Comparison of ENCODE assay signal across 29 cellular contexts in the genomic region with DNA sequence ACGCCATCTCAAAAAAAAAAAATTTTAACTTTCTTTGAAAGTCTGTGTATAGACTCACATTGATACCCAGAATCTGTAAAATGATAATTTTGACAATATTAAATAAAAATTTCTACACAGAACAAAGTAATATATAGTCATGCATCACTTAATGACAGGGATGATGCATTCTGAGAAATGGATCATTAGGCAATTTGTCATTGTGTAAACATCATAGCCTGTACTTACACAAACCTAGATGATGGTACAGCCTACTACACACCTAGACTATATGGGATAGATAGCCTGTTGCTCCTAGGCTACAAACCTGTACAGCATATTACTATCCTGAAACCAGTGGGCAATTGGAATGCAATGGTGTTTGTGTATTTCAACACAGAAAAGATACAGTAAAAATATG.
A peak's percentile ranks its signal among the peaks of the same experiment; 100 is the strongest.
DNase-seq lines count a peak whose midpoint lies in the region; ATAC-seq, FAIRE-seq and TF ChIP-seq lines count a peak whose summit lies in the region.
"Had no signal": no experiment of that assay in that cellular context is flagged by ENCODE, and none has a peak within 500 bp of the region (broad histone marks: within the 10 kb centered on the region; RNA-seq: fewer than 3 reads in every experiment).

No MANE protein-coding gene starts in this region.

- TF ChIP-seq CTCF in PC-3 (conservative IDR thresholded peaks at IDR 0.05; ENCODE audit: low read depth, low read length) (no peak), bronchial epithelial cell (IDR thresholded peaks at IDR 0.05; ENCODE audit: insufficient read depth, low read length, severe bottlenecking) (no peak), Caco-2 (IDR thresholded peaks at IDR 0.05; ENCODE audit: insufficient read depth in 1 of 2, low read depth in 1 of 2, low read length in 1 of 2, severe bottlenecking in 1 of 2, unreplicated experiment in 1 of 2) (no peak)

- CTCF ChIA-PET in PC-3 (lab: Charles Lee): no interaction called here
- CTCF ChIA-PET in Caco-2 (lab: Charles Lee): no interaction called here

- H3K27ac Mint-ChIP-seq in naive thymus-derived CD8-positive, alpha-beta T cell: no peak overlapping the region
- H3K27ac Mint-ChIP-seq in Caco-2 (ENCODE audit: unreplicated experiment): no peak overlapping the region
- H3K27ac Mint-ChIP-seq: CD14-positive monocyte; CD4-positive, alpha-beta memory T cell; CD4-positive, CD25-positive, alpha-beta regulatory T cell; CD8-positive, alpha-beta memory T cell had no signal

- H3K9me3 Mint-ChIP-seq in naive thymus-derived CD8-positive, alpha-beta T cell: no peaks in the 10 kb centered on the region
- no peaks in the 10 kb centered on the region for H3K9me3 Mint-ChIP-seq in Caco-2 (ENCODE audit: unreplicated experiment)
- H3K9me3 Mint-ChIP-seq: CD4-positive, CD25-positive, alpha-beta regulatory T cell; CD8-positive, alpha-beta memory T cell had no signal

- no peaks in the 10 kb centered on the region for H3K27me3 ChIP-seq in PC-3 (ENCODE audit: low read length)
- no peaks in the 10 kb centered on the region for H3K27me3 ChIP-seq in bronchial epithelial cell (ENCODE audit: control insufficient read depth, insufficient read depth, low read length)
- H3K27me3 ChIP-seq in Caco-2 (replicated peaks; ENCODE audit: control insufficient read depth, insufficient read depth, low read length): no peaks in the 10 kb centered on the region
- H3K27me3 ChIP-seq: BE2C, BLaER1 had no signal

- POLR2A ChIA-PET in PC-3 (lab: Charles Lee; ENCODE audit: unreplicated experiment) (no interaction called here), Caco-2 (lab: Charles Lee) (no interaction called here)
- POLR2A ChIA-PET in naive thymus-derived CD8-positive, alpha-beta T cell (lab: Charles Lee): no interaction called here

- H3K27me3 Mint-ChIP-seq in naive thymus-derived CD8-positive, alpha-beta T cell: no peaks in the 10 kb centered on the region
- H3K27me3 Mint-ChIP-seq in Caco-2 (ENCODE audit: insufficient read depth, unreplicated experiment): no peaks in the 10 kb centered on the region
- H3K27me3 Mint-ChIP-seq: CD4-positive, alpha-beta memory T cell; CD4-positive, CD25-positive, alpha-beta regulatory T cell; CD8-positive, alpha-beta memory T cell had no signal

- no peaks in the 10 kb centered on the region for H3K9me2 ChIP-seq in PC-3 (replicated peaks; ENCODE audit: low read length)

- H3K4me3 Mint-ChIP-seq in naive thymus-derived CD8-positive, alpha-beta T cell: no peak overlapping the region
- no peak overlapping the region for H3K4me3 Mint-ChIP-seq in Caco-2 (ENCODE audit: unreplicated experiment)
- H3K4me3 Mint-ChIP-seq: CD14-positive monocyte; CD4-positive, alpha-beta memory T cell; CD4-positive, CD25-positive, alpha-beta regulatory T cell; CD8-positive, alpha-beta memory T cell had no signal

- H3K27ac ChIP-seq in PC-3 (ENCODE audit: low read length): no peak overlapping the region
- H3K27ac ChIP-seq: BLaER1 had no signal

- H3K4me3 ChIP-seq in PC-3 (ENCODE audit: low read length) (no peak overlapping the region), bronchial epithelial cell (ENCODE audit: low read depth, low read length) (no peak overlapping the region), Caco-2 (ENCODE audit: low read depth, low read length) (no peak overlapping the region)
- H3K4me3 ChIP-seq: BLaER1, GM12878 had no signal

- DNase-seq in NCI-H69 (lab: John Stamatoyannopoulos, UW) (peak; percentile 9), PC-3 (peak; percentile 45), bronchial epithelial cell (ENCODE audit: low read depth) (peak; percentile 67), kidney tubule cell (ENCODE audit: low spot score) (peak; percentile 20), DMS153 treated with DMSO at 0.1 percent for 48 hours (lab: John Stamatoyannopoulos, UW; ENCODE audit: unreplicated experiment) (no peak), Caco-2 (no peak)
- no peak for DNase-seq in naive thymus-derived CD8-positive, alpha-beta T cell
- DNase-seq: 8988T; ACHN; BE2C; C1 segment of cervical spinal cord; Calu3; CD4-positive, alpha-beta memory T cell; CD4-positive, CD25-positive, alpha-beta regulatory T cell; CD8-positive, alpha-beta memory T cell; COR-L47; DMS53; DMS79; DND-41; EL; GDM1 had no signal

- H3F3A ChIP-seq in PC-3 (ENCODE audit: low read length, unreplicated experiment): no peaks in the 10 kb centered on the region

- intact Hi-C loops in PC-3 (cut with micrococcal nuclease): no loop called here
- intact Hi-C loops in Caco-2 (cut with micrococcal nuclease; ENCODE audit: unreplicated experiment): no loop called here

- H3K4me2 ChIP-seq in PC-3 (ENCODE audit: low read length): no peak overlapping the region
- H3K4me2 ChIP-seq: BLaER1 had no signal

- H2AFZ ChIP-seq in PC-3 (ENCODE audit: low read length): no peak overlapping the region

- H3K4me1 ChIP-seq in PC-3 (ENCODE audit: insufficient read depth, low read length) (no peaks in the 10 kb centered on the region), Caco-2 (no peaks in the 10 kb centered on the region)
- H3K4me1 ChIP-seq: BE2C, BLaER1 had no signal

- H3K36me3 ChIP-seq in PC-3 (ENCODE audit: low read depth, low read length): peaks cover 4% of the 10 kb centered on the region; the same call in 1 of the 2 replicates
- peaks cover 8% of the 10 kb centered on the region for H3K36me3 ChIP-seq in bronchial epithelial cell (ENCODE audit: control insufficient read depth, insufficient read depth, low read length)
- no peaks in the 10 kb centered on the region for H3K36me3 ChIP-seq in Caco-2 (ENCODE audit: control insufficient read depth, insufficient read depth, low read length)
- H3K36me3 ChIP-seq: BE2C had no signal

- H3K9me3 ChIP-seq in PC-3 (ENCODE audit: low read length): no peaks in the 10 kb centered on the region
- H3K9me3 ChIP-seq in Caco-2: no peaks in the 10 kb centered on the region
- H3K9me3 ChIP-seq: BE2C, BLaER1 had no signal

- H3K36me3 Mint-ChIP-seq in naive thymus-derived CD8-positive, alpha-beta T cell: peaks cover 22 to 86% (median 40%) of the 10 kb centered on the region in 3 donors
- peaks cover 6% of the 10 kb centered on the region for H3K36me3 Mint-ChIP-seq in Caco-2 (ENCODE audit: insufficient read depth, unreplicated experiment)

- no peaks in the 10 kb centered on the region for H3K4me1 Mint-ChIP-seq in naive thymus-derived CD8-positive, alpha-beta T cell
- no peaks in the 10 kb centered on the region for H3K4me1 Mint-ChIP-seq in Caco-2 (ENCODE audit: low read depth, unreplicated experiment)
- H3K4me1 Mint-ChIP-seq: CD14-positive monocyte; CD8-positive, alpha-beta memory T cell had no signal

- H4K20me1 ChIP-seq in PC-3 (ENCODE audit: low read length): no peaks in the 10 kb centered on the region
- H4K20me1 ChIP-seq: BLaER1 had no signal

- no peak for FAIRE-seq in bronchial epithelial cell (lab: Jason Lieb, UNC)
- FAIRE-seq: D721Med, GM12878, GM12892, GM18507, GM19239 had no signal

- ATAC-seq in PC-3 (peak; percentile 61), GM18873 (IDR thresholded peaks at IDR 0.05; ENCODE audit: low FRiP score, unreplicated experiment) (no peak)
- no peak for ATAC-seq in naive thymus-derived CD8-positive, alpha-beta T cell
- ATAC-seq: GM12878 had no signal

- no TSS peak for BruUV-seq in PC-3 (replicated peaks; lab: Mats Ljungman, UMichigan)
- no TSS peak for BruUV-seq in Caco-2 (replicated peaks; lab: Mats Ljungman, UMichigan)

- no peaks in the 10 kb centered on the region for H3K79me2 ChIP-seq in PC-3 (ENCODE audit: low read length)

- no peak overlapping the region for H3K9ac ChIP-seq in PC-3 (ENCODE audit: low read length)
- H3K9ac ChIP-seq: BLaER1 had no signal

Comparison
In these comparisons a context has a peak if more than half of its experiments do, and no peak if none do; other contexts are left out.
1. DNase-seq: peak in NCI-H69 (single experiment), PC-3 (single experiment), bronchial epithelial cell (single experiment) and kidney tubule cell (single experiment); none in naive thymus-derived CD8-positive, alpha-beta T cell (0 of 10), DMS153 treated with DMSO at 0.1 percent for 48 hours (single experiment) and Caco-2 (0 of 2).